ENCODE assay signal across 8 cellular contexts in the genomic region with DNA sequence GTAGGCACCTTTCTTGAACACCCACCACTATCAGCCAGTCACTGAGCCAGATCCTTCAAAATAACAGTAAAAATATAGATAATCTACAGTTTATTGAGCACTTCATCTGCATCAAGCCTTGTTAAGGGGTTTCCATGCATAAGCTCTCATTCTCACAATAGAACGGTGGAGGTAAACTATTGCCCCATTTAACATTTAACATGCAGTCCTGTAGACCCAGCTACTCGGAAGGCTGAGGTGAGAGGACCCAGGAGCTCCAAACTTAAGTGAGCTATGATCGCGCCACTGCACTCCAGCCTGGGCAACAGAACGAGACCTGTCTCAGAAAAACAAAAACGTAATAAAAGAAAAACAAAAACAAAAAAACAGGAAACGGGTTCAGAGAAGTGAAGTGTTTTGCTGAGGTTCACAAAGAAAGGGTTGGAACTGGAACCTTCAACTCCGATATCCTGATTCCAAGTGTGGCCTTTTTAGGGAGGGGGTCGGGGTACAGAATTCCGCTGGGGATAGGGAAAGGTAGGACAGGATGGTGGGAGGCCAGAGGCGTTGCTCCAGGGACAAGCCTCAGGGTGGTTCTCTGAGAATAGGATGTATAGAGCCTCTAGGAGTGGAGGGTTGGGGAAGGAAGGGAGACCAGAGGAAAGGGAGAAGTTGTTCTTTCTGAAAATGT. TPM values are rescaled to one million over a fixed set of nuclear protein-coding genes. Genes with fewer than 3 reads are reported as not detected.
DNase-seq lines count a peak whose midpoint lies in the region; ATAC-seq and TF ChIP-seq lines count a peak whose summit lies in the region.

No MANE protein-coding gene starts in this region.

- peak overlapping the region; percentile 85 for H3K4me3 Mint-ChIP-seq in activated T-cell treated with anti-CD3 and anti-CD28 coated beads, Interleukin-2, amount 50 U/mL, for 24 hours
- peak overlapping the region; percentile 98 for H3K4me3 Mint-ChIP-seq in activated naive CD8-positive, alpha-beta T cell

- H3K27ac Mint-ChIP-seq in activated T-cell treated with anti-CD3 and anti-CD28 coated beads, Interleukin-2, amount 50 U/mL, for 24 hours, result peak overlapping the region; percentile 96
- peak overlapping the region; percentile 96 for H3K27ac Mint-ChIP-seq in activated naive CD8-positive, alpha-beta T cell

- no peak for ATAC-seq in thoracic aorta (ENCODE audit: insufficient number of reproducible peaks, low FRiP score, low read depth)

- H3K27me3 Mint-ChIP-seq in activated T-cell treated with anti-CD3 and anti-CD28 coated beads, Interleukin-2, amount 50 U/mL, for 24 hours, result no peaks in the 10 kb centered on the region
- H3K27me3 Mint-ChIP-seq in activated naive CD8-positive, alpha-beta T cell, result no peaks in the 10 kb centered on the region

- H3K4me3 ChIP-seq in thoracic aorta, result peak overlapping the region; percentile 98

- H3K36me3 ChIP-seq in thoracic aorta, result no peaks in the 10 kb centered on the region

- H3K27ac ChIP-seq in thoracic aorta, result peak overlapping the region; percentile 72 to 86

- peaks cover 29 to 30% of the 10 kb centered on the region in 2 donors for H3K4me1 ChIP-seq in thoracic aorta (ENCODE audit: control insufficient read depth in 1 of 2, low read depth in 2 of 2)

- DNase-seq in activated T-cell treated with anti-CD3 and anti-CD28 coated beads, Interleukin-2, amount 50 U/mL, for 24 hours, result no peak
- DNase-seq in activated T-cell treated with anti-CD3 and anti-CD28 coated beads for 4 hours (no peak), left kidney (ENCODE audit: low read depth, low spot score) (peak; percentile 9), thoracic aorta (ENCODE audit: low spot score) (no peak), DMS79 treated with DMSO at 0.1 percent for 48 hours (lab: John Stamatoyannopoulos, UW) (no peak), NCI-H1417 treated with DMSO at 0.1 percent for 48 hours (lab: John Stamatoyannopoulos, UW) (no peak), islet precursor cell (no peak)

- no peaks in the 10 kb centered on the region for H3K36me3 Mint-ChIP-seq in activated T-cell treated with anti-CD3 and anti-CD28 coated beads, Interleukin-2, amount 50 U/mL, for 24 hours (ENCODE audit: low read depth)
- H3K36me3 Mint-ChIP-seq in activated naive CD8-positive, alpha-beta T cell, result no peaks in the 10 kb centered on the region

- no peaks in the 10 kb centered on the region for H3K27me3 ChIP-seq in thoracic aorta (replicated peaks; ENCODE audit: insufficient read depth)

- TF ChIP-seq CTCF in thoracic aorta (IDR thresholded peaks at IDR 0.05), result no peak

- H3K9me3 ChIP-seq in thoracic aorta, result no peaks in the 10 kb centered on the region

- peaks cover 57% of the 10 kb centered on the region for H3K4me1 Mint-ChIP-seq in activated T-cell treated with anti-CD3 and anti-CD28 coated beads, Interleukin-2, amount 50 U/mL, for 24 hours (ENCODE audit: low read depth)
- peaks cover 56% of the 10 kb centered on the region for H3K4me1 Mint-ChIP-seq in activated naive CD8-positive, alpha-beta T cell (ENCODE audit: low read depth)

- no peaks in the 10 kb centered on the region for H3K9me3 Mint-ChIP-seq in activated T-cell treated with anti-CD3 and anti-CD28 coated beads, Interleukin-2, amount 50 U/mL, for 24 hours
- H3K9me3 Mint-ChIP-seq in activated naive CD8-positive, alpha-beta T cell (ENCODE audit: low read depth), result no peaks in the 10 kb centered on the region

RNA-seq across cellular contexts. Expression of a gene that starts 11.6 kb away (rescaled TPM):
- 10 to 100 TPM; 10.9 to 12.6 TPM for total RNA-seq in thoracic aorta

RNA-seq across cellular contexts. Expression of a gene that starts 11.8 kb away (rescaled TPM):
- 100 to 1,000 TPM in 1 of 2 donors, 10 to 100 TPM in 1; 90.2 to 133 TPM for total RNA-seq in thoracic aorta

RNA-seq across cellular contexts. Expression of a gene that starts 14.9 kb away (rescaled TPM):
- 10 to 100 TPM; 33.3 to 60.4 TPM for total RNA-seq in thoracic aorta
